In genomic region chr17:18968945-18969887, GRCh38 we compare ENCODE assay signal across 12 cellular contexts. TPM values are rescaled to one million over a fixed set of nuclear protein-coding genes. Genes with fewer than 3 reads are reported as not detected.
A peak's percentile ranks its signal among the peaks of the same experiment; 100 is the strongest.
DNase-seq lines count a peak whose midpoint lies in the region; ATAC-seq, FAIRE-seq and TF ChIP-seq lines count a peak whose summit lies in the region.
"Had no signal": no experiment of that assay in that cellular context is flagged by ENCODE, and none has a peak within 500 bp of the region (broad histone marks: within the 10 kb centered on the region; RNA-seq: fewer than 3 reads in every experiment).

No MANE protein-coding gene starts in this region.

- H3K4me3 ChIP-seq in A549 (no peak overlapping the region), HEK293 (ENCODE audit: low read depth, low read length) (no peak overlapping the region), adrenal gland (no peak overlapping the region)
- H3K4me3 ChIP-seq: psoas muscle had no signal

- intact Hi-C loops in adrenal gland (cut with DNase I): no loop called here

- no peaks in the 10 kb centered on the region for H3K27me3 ChIP-seq in adrenal gland

- peak; percentile 9 to 53; a peak in 3 of 6 replicates for ATAC-seq in A549
- no peak for ATAC-seq in GM18511 (IDR thresholded peaks at IDR 0.05; ENCODE audit: unreplicated experiment)
- ATAC-seq: psoas muscle had no signal

- no peak for TF ChIP-seq EP300 in A549 (IDR thresholded peaks at IDR 0.05)

- no peak for TF ChIP-seq RAD21 in A549 (conservative IDR thresholded peaks at IDR 0.05 in 1 of 2, IDR thresholded peaks at IDR 0.05 in 1 of 2)

- H3K36me3 ChIP-seq in HEK293 (ENCODE audit: control insufficient read depth in 2 of 2, insufficient read depth in 1 of 2, low read length in 2 of 2) (peaks cover 0 to 23% of the 10 kb centered on the region in 2 experiments; a peak in 2 of 3 replicates), adrenal gland (replicated peaks in 1 of 2) (no peaks in the 10 kb centered on the region)

- WGBS in A549 (ENCODE audit: missing lambda C conversion rate): 79% methylated on average over 23 of the region's 23 CpGs
- 64 to 82% (median 76%) methylated on average over 6 to 23 of the region's 23 CpGs for WGBS in adrenal gland, 4 donors

- POLR2A ChIA-PET in A549 (lab: Yijun Ruan, JAX) (no interaction called here), HEK293 (lab: Yijun Ruan, JAX) (interaction anchor here (1.2 to 1.3 kb wide), 2 partner anchors 8 to 35 kb away, joined by 3 read pairs; partner anchors contain the start of gene FAM83G)

- DNase-seq in A549 (ENCODE audit: low read depth in 1 of 2, low spot score in 1 of 2): peak; percentile 54 to 58
- DNase-seq in adrenal gland: peak in 5 of 7 donors; percentile 49 to 70 (median 56)
- DNase-seq in lung microvascular endothelial cell (ENCODE audit: low read depth in 2 of 2): peak; percentile 20 to 49
- no peak for DNase-seq in DMS53 treated with DMSO at 0.1 percent for 48 hours (lab: John Stamatoyannopoulos, UW; ENCODE audit: unreplicated experiment)
- no peak for DNase-seq in NCI-H774 (lab: John Stamatoyannopoulos, UW)
- DNase-seq in SK-N-DZ (ENCODE audit: low spot score): no peak
- DNase-seq: kidney glomerular epithelial cell, NCI-H1436, psoas muscle had no signal

- H3K27ac ChIP-seq in A549 (peak overlapping the region in 1 of 2 experiments; percentile 73; a peak in 3 of 6 replicates), HEK293 (ENCODE audit: extremely low read depth, low read depth, low read length) (no peak overlapping the region), adrenal gland (no peak overlapping the region)
- H3K27ac ChIP-seq: psoas muscle had no signal

- H3K9me3 ChIP-seq in A549: no peaks in the 10 kb centered on the region
- no peaks in the 10 kb centered on the region for H3K9me3 ChIP-seq in HEK293 (ENCODE audit: control insufficient read depth, insufficient read depth, low read depth, low read length)
- H3K9me3 ChIP-seq in adrenal gland (replicated peaks in 1 of 3): no peaks in the 10 kb centered on the region
- H3K9me3 ChIP-seq: psoas muscle had no signal

- CTCF ChIA-PET in A549 (lab: Yijun Ruan, JAX) (interaction anchor here (3.0 to 20.6 kb wide), 2 partner anchors 8 to 9 kb away, joined by 14 to 215 read pairs; no protein-coding TSS in a partner anchor), HEK293 (lab: Yijun Ruan, JAX) (interaction anchor here (0.8 to 1.3 kb wide), 4 partner anchors 8 to 54 kb away, joined by 3 to 7 read pairs (median 3); no protein-coding TSS in a partner anchor)

- FAIRE-seq in A549 (lab: Jason Lieb, UNC): no peak
- FAIRE-seq: RCC 7860 had no signal

- TF ChIP-seq CTCF in A549 (IDR thresholded peaks at IDR 0.05): no peak
- no peak for TF ChIP-seq CTCF in HEK293 (tag by site-specific recombination; IDR thresholded peaks at IDR 0.05)
- no peak for TF ChIP-seq CTCF in adrenal gland (IDR thresholded peaks at IDR 0.05)

- peaks cover 40% of the 10 kb centered on the region for H3K4me1 ChIP-seq in A549
- H3K4me1 ChIP-seq in HEK293 (ENCODE audit: control insufficient read depth, insufficient read depth, low read length): peaks cover 11% of the 10 kb centered on the region
- H3K4me1 ChIP-seq in adrenal gland (replicated peaks in 1 of 2): no peaks in the 10 kb centered on the region

- TF ChIP-seq POLR2A in A549 (IDR thresholded peaks at IDR 0.05; ENCODE audit: low read length) (no peak), adrenal gland (IDR thresholded peaks at IDR 0.05) (no peak)

- H3K4me2 ChIP-seq in A549: 0 out of 3 replicates have a peak overlapping the region, but pooled peaks have one; percentile 8

TF ChIP-seq in A549, 52 proteins besides CTCF, POLR2A, EP300 and RAD21:
- TF ChIP-seq MAFK (IDR thresholded peaks at IDR 0.05; ENCODE audit: partially characterized antibody) (peak; percentile 75), NR3C1 (IDR thresholded peaks at IDR 0.05) (no peak), ESRRA (IDR thresholded peaks at IDR 0.05; ENCODE audit: borderline replicate concordance, low read length) (no peak)

TF ChIP-seq in HEK293, 187 proteins besides CTCF, POLR2A, EP300 and RAD21 (continues in another document):
- no peak for TF ChIP-seq REPIN1 (tag by site-specific recombination; IDR thresholded peaks at IDR 0.05; ENCODE audit: low read depth)
- TF ChIP-seq ZNF157 (tag by site-specific recombination; IDR thresholded peaks at IDR 0.05): no peak
- TF ChIP-seq SP2 (tag by site-specific recombination; IDR thresholded peaks at IDR 0.05): 0 out of 2 replicates have a peak, but pooled peaks have one; percentile 14
- no peak for TF ChIP-seq ZNF664 (tag by site-specific recombination; IDR thresholded peaks at IDR 0.05)
- no peak for TF ChIP-seq ZNF621 (tag by site-specific recombination; IDR thresholded peaks at IDR 0.05)
- no peak for TF ChIP-seq PRDM6 (tag by site-specific recombination; IDR thresholded peaks at IDR 0.05)
- no peak for TF ChIP-seq ZNF768 (tag by site-specific recombination; IDR thresholded peaks at IDR 0.05)
- no peak for TF ChIP-seq ZNF18 (tag by site-specific recombination; IDR thresholded peaks at IDR 0.05)
- TF ChIP-seq ZNF645 (tag by site-specific recombination; IDR thresholded peaks at IDR 0.05): no peak
- TF ChIP-seq ZNF654 (tag by site-specific recombination; IDR thresholded peaks at IDR 0.05; ENCODE audit: low read depth): no peak
- TF ChIP-seq KLF17 (tag by site-specific recombination; IDR thresholded peaks at IDR 0.05): peak; percentile 71

RNA-seq across cellular contexts. Expression of gene SLC5A10, which starts 17.3 kb away (rescaled TPM):
- polyA plus RNA-seq in A549 (2011; rRNA removed): 0.26 and 0.28 TPM in 2 replicates
- polyA plus RNA-seq in A549 (2012; cell fraction: cytosol; rRNA removed): 0.07 and 0.19 TPM in 2 replicates
- 0.23 and 0.32 TPM in 2 replicates for polyA plus RNA-seq in A549 (2012; cell fraction: nucleus; rRNA removed)
- 0.07 to 0.22 TPM (median 0.15 TPM) in 3 replicates for polyA plus RNA-seq in A549 (2017; fragmentation: RNase III; extraction: RNeasy Plus Mini Kit Qiagen cat#74134 plus additional on column Dnase treatment)
- 0.15 and 0.54 TPM in 2 replicates for polyA minus RNA-seq in A549 (2011; rRNA and poly(A)+ RNA removed)
- total RNA-seq in adrenal gland: under 1 TPM in 1 of 8 donors, not detected in 7; 0.16 TPM
- polyA plus RNA-seq in adrenal gland: under 1 TPM in 2 of 3 donors, not detected in 1; 0.20 to 0.24 TPM
- total RNA-seq in lung microvascular endothelial cell: not detected in 2 replicates
- 0.51 TPM in 1 of 2 replicates, not detected in the other for polyA plus RNA-seq in SK-N-DZ (2014; cell fraction: cytosol; rRNA removed)
- polyA plus RNA-seq in SK-N-DZ (2014; cell fraction: nucleus; rRNA removed): 0.09 TPM in 1 of 2 replicates, not detected in the other
- total RNA-seq: psoas muscle had no signal

RNA-seq across cellular contexts. Expression of gene FAM83G, which starts 35.3 kb away (rescaled TPM):
- polyA plus RNA-seq in A549 (2011; rRNA removed) (11.0 and 12.8 TPM in 2 replicates), A549 (2017; fragmentation: RNase III; extraction: RNeasy Plus Mini Kit Qiagen cat#74134 plus additional on column Dnase treatment) (19.8 to 22.0 TPM (median 20.5 TPM) in 3 replicates), adrenal gland (1 to 10 TPM; 1.8 to 3.5 (median 2.5) TPM)
- 11.1 and 15.8 TPM in 2 replicates for polyA plus RNA-seq in A549 (2012; cell fraction: cytosol; rRNA removed)
- polyA plus RNA-seq in A549 (2012; cell fraction: nucleus; rRNA removed): 38.5 and 42.5 TPM in 2 replicates
- polyA minus RNA-seq in A549 (2011; rRNA and poly(A)+ RNA removed): 18.1 and 22.7 TPM in 2 replicates
- total RNA-seq in adrenal gland (1 to 10 TPM; 2.6 to 7.3 (median 4.6) TPM), lung microvascular endothelial cell (5.7 and 8.1 TPM in 2 replicates)
- 0.08 TPM in 1 of 2 replicates, not detected in the other for polyA plus RNA-seq in SK-N-DZ (2014; cell fraction: cytosol; rRNA removed)
- not detected in 2 replicates for polyA plus RNA-seq in SK-N-DZ (2014; cell fraction: nucleus; rRNA removed)

Comparison
In these comparisons a context has a peak if more than half of its experiments do, and no peak if none do; other contexts are left out.
1. DNase-seq: peak in A549 (2 of 2), adrenal gland (5 of 7) and lung microvascular endothelial cell (2 of 2); none in DMS53 treated with DMSO at 0.1 percent for 48 hours (single experiment), NCI-H774 (single experiment) and SK-N-DZ (single experiment).